In genomic region chr2:97693476-97693875, GRCh38 we compare ENCODE assay signal across 1 cellular context.
TF ChIP-seq lines count a peak whose summit lies in the region.

No MANE protein-coding gene starts in this region.

TF ChIP-seq in GM23338, 12 proteins besides CTCF, POLR2A, EP300 and RAD21 (continued from another document):
- TF ChIP-seq ZNF462 (CRISPR knock-in tag; IDR thresholded peaks at IDR 0.05) (no peak), NANOG (IDR thresholded peaks at IDR 0.05; ENCODE audit: borderline replicate concordance) (no peak), POLR2AphosphoS5 (IDR thresholded peaks at IDR 0.05; ENCODE audit: low read depth) (no peak), EZH2 (IDR thresholded peaks at IDR 0.05; ENCODE audit: low read depth, unreplicated experiment) (no peak), ETS1 (IDR thresholded peaks at IDR 0.05) (no peak), JUNB (IDR thresholded peaks at IDR 0.05; ENCODE audit: unreplicated experiment) (no peak), STAT1 (IDR thresholded peaks at IDR 0.05; ENCODE audit: unreplicated experiment) (no peak), CREB1 (CRISPR knock-in tag; IDR thresholded peaks at IDR 0.05; ENCODE audit: low read depth) (no peak)
